ENCODE assay signal across 1 cellular context in the genomic region with DNA sequence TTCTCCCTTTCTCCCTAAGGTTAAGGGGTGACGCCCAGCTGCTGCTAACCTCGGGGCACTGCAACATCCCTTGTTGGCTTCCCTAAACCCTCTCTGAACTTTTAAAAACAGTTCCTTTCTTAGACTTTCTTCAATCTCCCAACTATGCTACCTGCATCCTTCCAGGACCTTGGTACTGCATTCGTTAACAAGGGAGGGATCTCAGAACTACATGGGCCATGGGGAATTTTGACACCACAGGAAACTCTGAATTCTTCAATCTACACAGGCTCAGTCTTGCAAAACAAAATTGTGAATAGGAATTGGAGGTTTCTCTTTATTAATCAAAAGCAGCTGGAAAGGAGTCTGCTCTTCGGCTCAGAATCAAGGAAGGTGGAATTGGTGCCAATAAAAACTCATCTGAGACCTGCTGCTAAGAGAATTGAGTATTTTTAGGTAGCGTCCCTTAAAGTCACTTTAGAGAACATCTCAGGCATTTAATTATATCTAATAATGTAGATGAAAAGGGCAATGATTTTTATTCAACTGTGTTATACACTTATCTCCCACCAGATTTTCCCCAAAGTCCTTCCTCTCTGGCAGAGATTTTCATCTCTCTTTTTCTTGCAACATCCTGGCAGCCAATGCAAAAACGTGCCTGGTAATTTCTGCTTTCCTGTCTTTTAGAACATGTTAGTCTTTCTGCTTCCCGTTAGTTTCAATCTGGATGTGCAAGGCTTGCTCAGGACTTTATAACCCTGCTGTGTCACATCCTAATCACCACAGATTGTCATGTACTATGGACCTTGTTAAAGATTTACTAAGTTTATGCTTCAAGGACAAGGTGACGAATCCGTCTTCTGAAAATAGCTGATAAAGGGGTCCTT.
TF ChIP-seq lines count a peak whose summit lies in the region.

No MANE protein-coding gene starts in this region.

TF ChIP-seq in SK-N-SH, 30 proteins besides CTCF, POLR2A, EP300 and RAD21 (continued from another document):
- TF ChIP-seq, protein P1, sequence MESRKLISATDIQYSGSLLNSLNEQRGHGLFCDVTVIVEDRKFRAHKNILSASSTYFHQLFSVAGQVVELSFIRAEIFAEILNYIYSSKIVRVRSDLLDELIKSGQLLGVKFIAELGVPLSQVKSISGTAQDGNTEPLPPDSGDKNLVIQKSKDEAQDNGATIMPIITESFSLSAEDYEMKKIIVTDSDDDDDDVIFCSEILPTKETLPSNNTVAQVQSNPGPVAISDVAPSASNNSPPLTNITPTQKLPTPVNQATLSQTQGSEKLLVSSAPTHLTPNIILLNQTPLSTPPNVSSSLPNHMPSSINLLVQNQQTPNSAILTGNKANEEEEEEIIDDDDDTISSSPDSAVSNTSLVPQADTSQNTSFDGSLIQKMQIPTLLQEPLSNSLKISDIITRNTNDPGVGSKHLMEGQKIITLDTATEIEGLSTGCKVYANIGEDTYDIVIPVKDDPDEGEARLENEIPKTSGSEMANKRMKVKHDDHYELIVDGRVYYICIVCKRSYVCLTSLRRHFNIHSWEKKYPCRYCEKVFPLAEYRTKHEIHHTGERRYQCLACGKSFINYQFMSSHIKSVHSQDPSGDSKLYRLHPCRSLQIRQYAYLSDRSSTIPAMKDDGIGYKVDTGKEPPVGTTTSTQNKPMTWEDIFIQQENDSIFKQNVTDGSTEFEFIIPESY (IDR thresholded peaks at IDR 0.05; ENCODE audit: borderline replicate concordance, low read depth): no peak
- TF ChIP-seq USF2 (IDR thresholded peaks at IDR 0.05; ENCODE audit: borderline replicate concordance, low read depth, low read length) (no peak), PBX3 (IDR thresholded peaks at IDR 0.05) (0 out of 2 replicates have a peak, but pooled peaks have one; percentile 7), IRF3 (IDR thresholded peaks at IDR 0.05; ENCODE audit: low read depth, low read length) (no peak), GABPA (IDR thresholded peaks at IDR 0.05; ENCODE audit: low read depth) (no peak), ELF1 (IDR thresholded peaks at IDR 0.05) (no peak), MXI1 (IDR thresholded peaks at IDR 0.05; ENCODE audit: low read depth, low read length) (peak; percentile 64; the same call in 1 of the 2 replicates), EZH2phosphoT487 (IDR thresholded peaks at IDR 0.05; ENCODE audit: borderline replicate concordance, low read depth) (no peak), USF1 (IDR thresholded peaks at IDR 0.05; ENCODE audit: borderline replicate concordance, low read depth) (no peak), NFIC (IDR thresholded peaks at IDR 0.05; ENCODE audit: borderline replicate concordance) (peak; percentile 62)
- TF ChIP-seq, protein P2, sequence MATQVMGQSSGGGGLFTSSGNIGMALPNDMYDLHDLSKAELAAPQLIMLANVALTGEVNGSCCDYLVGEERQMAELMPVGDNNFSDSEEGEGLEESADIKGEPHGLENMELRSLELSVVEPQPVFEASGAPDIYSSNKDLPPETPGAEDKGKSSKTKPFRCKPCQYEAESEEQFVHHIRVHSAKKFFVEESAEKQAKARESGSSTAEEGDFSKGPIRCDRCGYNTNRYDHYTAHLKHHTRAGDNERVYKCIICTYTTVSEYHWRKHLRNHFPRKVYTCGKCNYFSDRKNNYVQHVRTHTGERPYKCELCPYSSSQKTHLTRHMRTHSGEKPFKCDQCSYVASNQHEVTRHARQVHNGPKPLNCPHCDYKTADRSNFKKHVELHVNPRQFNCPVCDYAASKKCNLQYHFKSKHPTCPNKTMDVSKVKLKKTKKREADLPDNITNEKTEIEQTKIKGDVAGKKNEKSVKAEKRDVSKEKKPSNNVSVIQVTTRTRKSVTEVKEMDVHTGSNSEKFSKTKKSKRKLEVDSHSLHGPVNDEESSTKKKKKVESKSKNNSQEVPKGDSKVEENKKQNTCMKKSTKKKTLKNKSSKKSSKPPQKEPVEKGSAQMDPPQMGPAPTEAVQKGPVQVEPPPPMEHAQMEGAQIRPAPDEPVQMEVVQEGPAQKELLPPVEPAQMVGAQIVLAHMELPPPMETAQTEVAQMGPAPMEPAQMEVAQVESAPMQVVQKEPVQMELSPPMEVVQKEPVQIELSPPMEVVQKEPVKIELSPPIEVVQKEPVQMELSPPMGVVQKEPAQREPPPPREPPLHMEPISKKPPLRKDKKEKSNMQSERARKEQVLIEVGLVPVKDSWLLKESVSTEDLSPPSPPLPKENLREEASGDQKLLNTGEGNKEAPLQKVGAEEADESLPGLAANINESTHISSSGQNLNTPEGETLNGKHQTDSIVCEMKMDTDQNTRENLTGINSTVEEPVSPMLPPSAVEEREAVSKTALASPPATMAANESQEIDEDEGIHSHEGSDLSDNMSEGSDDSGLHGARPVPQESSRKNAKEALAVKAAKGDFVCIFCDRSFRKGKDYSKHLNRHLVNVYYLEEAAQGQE (IDR thresholded peaks at IDR 0.05; ENCODE audit: low read depth, low read length): no peak
